ENCODE assay signal across 9 cellular contexts in genomic region chr20:3420211-3420707, GRCh38. TPM values are rescaled to one million over a fixed set of nuclear protein-coding genes. Genes with fewer than 3 reads are reported as not detected.
DNase-seq lines count a peak whose midpoint lies in the region; ATAC-seq, FAIRE-seq and TF ChIP-seq lines count a peak whose summit lies in the region.
"Had no signal": no experiment of that assay in that cellular context is flagged by ENCODE, and none has a peak within 500 bp of the region (broad histone marks: within the 10 kb centered on the region; RNA-seq: fewer than 3 reads in every experiment).

No MANE protein-coding gene starts in this region.

- peak; percentile 7 for DNase-seq in NCI-H1092 treated with DMSO at 0.1 percent for 48 hours (lab: John Stamatoyannopoulos, UW)
- DNase-seq in NCI-H1092 (lab: John Stamatoyannopoulos, UW): no peak
- DNase-seq in MV-4-11 (lab: John Stamatoyannopoulos, UW): peak; percentile 100
- DNase-seq in activated CD8-positive, alpha-beta memory T cell treated with anti-CD3 and anti-CD28 coated beads, Interleukin-2, amount 50 U/mL, for 24 hours (ENCODE audit: extremely low read depth): peak; percentile 10
- peak in 2 of 3 donors; percentile 13 to 38 for DNase-seq in immature natural killer cell
- DNase-seq in thoracic aorta (ENCODE audit: low spot score): peak; percentile 6
- no peak for DNase-seq in D721Med (ENCODE audit: insufficient read length, low spot score)

- peak; percentile 97 for ATAC-seq in HG02571 (IDR thresholded peaks at IDR 0.05; ENCODE audit: unreplicated experiment)
- peak; percentile 60 for ATAC-seq in thoracic aorta (ENCODE audit: insufficient number of reproducible peaks, low FRiP score, low read depth)

- no peaks in the 10 kb centered on the region for H3K9me3 ChIP-seq in thoracic aorta

- FAIRE-seq in D721Med (lab: Jason Lieb, UNC): no peak

- peaks cover 0 to 5% (median 0%) of the 10 kb centered on the region in 3 donors for H3K27me3 Mint-ChIP-seq in immature natural killer cell (ENCODE audit: low read depth in 3 of 3)

- H3K27ac Mint-ChIP-seq in immature natural killer cell: peak overlapping the region; percentile 20 to 79 (median 48)

- H3K4me1 Mint-ChIP-seq in immature natural killer cell: peaks cover 6 to 9% of the 10 kb centered on the region in 2 donors

- no peak overlapping the region for H3K27ac ChIP-seq in thoracic aorta
- H3K27ac ChIP-seq: parathyroid adenoma had no signal

- no peaks in the 10 kb centered on the region for H3K27me3 ChIP-seq in thoracic aorta (replicated peaks; ENCODE audit: insufficient read depth)

- no peak for TF ChIP-seq CTCF in thoracic aorta (IDR thresholded peaks at IDR 0.05)
- no peak for TF ChIP-seq CTCF in D721Med (IDR thresholded peaks at IDR 0.05; ENCODE audit: insufficient read depth, missing control alignments)

- no peaks in the 10 kb centered on the region for H3K4me1 ChIP-seq in thoracic aorta (ENCODE audit: control insufficient read depth in 1 of 2, low read depth in 2 of 2)
- H3K4me1 ChIP-seq: parathyroid adenoma had no signal

- H3K4me3 Mint-ChIP-seq in immature natural killer cell: peak overlapping the region; percentile 5 to 42 (median 38)

- no peak overlapping the region for H3K4me3 ChIP-seq in thoracic aorta

- no peaks in the 10 kb centered on the region for H3K9me3 Mint-ChIP-seq in immature natural killer cell

- peaks cover 0 to 3% (median 0%) of the 10 kb centered on the region in 3 donors for H3K36me3 Mint-ChIP-seq in immature natural killer cell

- H3K36me3 ChIP-seq in thoracic aorta: no peaks in the 10 kb centered on the region

RNA-seq across cellular contexts. Expression of gene DNAAF9, which starts 12.8 kb away (rescaled TPM):
- under 1 TPM in 2 of 3 donors, not detected in 1; 0.26 to 0.74 TPM for polyA plus RNA-seq in immature natural killer cell
- 10 to 100 TPM; 24.5 to 27.7 TPM for total RNA-seq in thoracic aorta

RNA-seq across cellular contexts. Expression of gene ATRN, which starts 50.6 kb away (rescaled TPM):
- 10 to 100 TPM in 1 of 3 donors, 1 to 10 TPM in 2; 9.4 to 15.2 (median 9.7) TPM for polyA plus RNA-seq in immature natural killer cell
- total RNA-seq in thoracic aorta: 10 to 100 TPM; 25.0 to 32.9 TPM

Comparison
In these comparisons a context has a peak if more than half of its experiments do, and no peak if none do; other contexts are left out.
1. DNase-seq: peak in NCI-H1092 treated with DMSO at 0.1 percent for 48 hours (single experiment), MV-4-11 (single experiment), activated CD8-positive, alpha-beta memory T cell treated with anti-CD3 and anti-CD28 coated beads, Interleukin-2, amount 50 U/mL, for 24 hours (single experiment), immature natural killer cell (2 of 3) and thoracic aorta (single experiment); none in NCI-H1092 (single experiment) and D721Med (single experiment).